In genomic region chr9:114082017-114082735, GRCh38 we compare ENCODE assay signal across 8 cellular contexts. TPM values are rescaled to one million over a fixed set of nuclear protein-coding genes. Genes with fewer than 3 reads are reported as not detected.
DNase-seq lines count a peak whose midpoint lies in the region; ATAC-seq, FAIRE-seq and TF ChIP-seq lines count a peak whose summit lies in the region.

No MANE protein-coding gene starts in this region.

- no peak for TF ChIP-seq POLR2A in breast epithelium (IDR thresholded peaks at IDR 0.05)

- H3K9me3 ChIP-seq in breast epithelium, result no peaks in the 10 kb centered on the region

- intact Hi-C loops in breast epithelium (cut with DNase I; ENCODE audit: low total_unique reads), result loop anchor here (5.0 kb wide), 1 partner anchor 205 kb away; no protein-coding TSS in a partner anchor

- no peaks in the 10 kb centered on the region for H3K36me3 ChIP-seq in breast epithelium

- TF ChIP-seq CTCF in VCaP (conservative IDR thresholded peaks at IDR 0.05) (peak; percentile 94), breast epithelium (IDR thresholded peaks at IDR 0.05) (peak; percentile 89 to 95 (median 92))

- peak; percentile 80 for DNase-seq in A172 (ENCODE audit: low spot score)
- peak; percentile 38 for DNase-seq in GM18507 (ENCODE audit: extremely low spot score, insufficient read length, low read depth)
- DNase-seq in NCI-H2227 (lab: John Stamatoyannopoulos, UW; ENCODE audit: unreplicated experiment), result peak; percentile 88
- DNase-seq in breast epithelium (ENCODE audit: low spot score in 2 of 2), result peak; percentile 87 to 94
- peak; percentile 89 for DNase-seq in stimulated activated CD4-positive, alpha-beta T cell treated with anti-CD3 and anti-CD28 coated beads, Interleukin-15, amount 100 ng/mL, for 24 hours

- no peaks in the 10 kb centered on the region for H3K27me3 ChIP-seq in breast epithelium

- H3K27ac ChIP-seq in VCaP (peak overlapping the region; percentile 99), breast epithelium (no peak overlapping the region)

- H3K4me3 ChIP-seq in breast epithelium, result no peak overlapping the region

- no peaks in the 10 kb centered on the region for H3K4me1 ChIP-seq in breast epithelium

- FAIRE-seq in GM18507 (lab: Jason Lieb, UNC), result peak; percentile 91
- peak; percentile 60 for FAIRE-seq in islet of Langerhans (lab: Jason Lieb, UNC)

- peak; percentile 87 for ATAC-seq in HG03066 (IDR thresholded peaks at IDR 0.05; ENCODE audit: low read depth, unreplicated experiment)

RNA-seq across cellular contexts. Expression of gene AMBP, which starts 4.1 kb away (rescaled TPM):
- total RNA-seq in A172 (2014; rRNA removed; shearing (Covaris generic)), result 0.79 and 1.7 TPM in 2 replicates
- under 1 TPM in 1 of 3 donors, not detected in 2; 0.66 TPM for total RNA-seq in breast epithelium

RNA-seq across cellular contexts. Expression of gene KIF12, which starts 16.9 kb away (rescaled TPM):
- total RNA-seq in A172 (2014; rRNA removed; shearing (Covaris generic)), result 0.03 and 0.07 TPM in 2 replicates
- 10 to 100 TPM in 2 of 3 donors, not detected in 1; 14.4 to 34.4 TPM for total RNA-seq in breast epithelium

Comparison
In these comparisons a context has a peak if more than half of its experiments do, and no peak if none do; other contexts are left out.
1. DNase-seq: peak in every context shown above with its lines; median percentile 90 in breast epithelium; 89 in stimulated activated CD4-positive, alpha-beta T cell treated with anti-CD3 and anti-CD28 coated beads, Interleukin-15, amount 100 ng/mL, for 24 hours; 88 in NCI-H2227; 80 in A172; 38 in GM18507.